In genomic region chr10:32329061-32329460, GRCh38 we compare ENCODE assay signal across 19 cellular contexts. TPM values are rescaled to one million over a fixed set of nuclear protein-coding genes. Genes with fewer than 3 reads are reported as not detected.
DNase-seq lines count a peak whose midpoint lies in the region; ATAC-seq, FAIRE-seq and TF ChIP-seq lines count a peak whose summit lies in the region.
"Had no signal": no experiment of that assay in that cellular context is flagged by ENCODE, and none has a peak within 500 bp of the region (broad histone marks: within the 10 kb centered on the region; RNA-seq: fewer than 3 reads in every experiment).

No MANE protein-coding gene starts in this region.

- peaks cover 29% of the 10 kb centered on the region for H4K20me1 ChIP-seq in GM23338 (replicated peaks; ENCODE audit: insufficient read depth)

- POLR2A ChIA-PET in activated CD4-positive, alpha-beta memory T cell treated with anti-CD3 and anti-CD28 coated beads for 36 hours (lab: Charles Lee): interaction anchor here (1.0 to 2.5 kb wide), 3 partner anchors 11 to 49 kb away, joined by 5 to 9 read pairs (median 5); no protein-coding TSS in a partner anchor
- POLR2A ChIA-PET in activated CD4-positive, alpha-beta memory T cell treated with anti-CD3 and anti-CD28 coated beads, Interleukin-2, amount 10 ng/mL, durations not matched to agents 7 days and 5 days (lab: Charles Lee): interaction anchor here (1.0 to 1.7 kb wide), 3 partner anchors 9 to 17 kb away, joined by 4 to 5 read pairs (median 5); no protein-coding TSS in a partner anchor

- no peaks in the 10 kb centered on the region for H3K79me1 ChIP-seq in trophoblast cell (ENCODE audit: low read length)

- H3K27ac ChIP-seq in GM23338 (ENCODE audit: low read depth) (no peak overlapping the region), trophoblast cell (ENCODE audit: low read depth, low read length) (no peak overlapping the region)
- H3K27ac ChIP-seq: C4-2B, epithelial cell of prostate, gastroesophageal sphincter, prostate gland, transverse colon had no signal

- H2BK12ac ChIP-seq in trophoblast cell (ENCODE audit: low read length): no peak overlapping the region

- no peak overlapping the region for H3K23ac ChIP-seq in trophoblast cell (ENCODE audit: low read length)

- WGBS in trophoblast cell (ENCODE audit: extremely low coverage, insufficient coverage, insufficient read length): no CpG with 5 or more reads among the region's 1 CpG

- no peaks in the 10 kb centered on the region for H3F3A ChIP-seq in GM23338 (replicated peaks; ENCODE audit: low read depth)

- no peak overlapping the region for H3K4me3 Mint-ChIP-seq in activated CD4-positive, alpha-beta memory T cell treated with anti-CD3 and anti-CD28 coated beads for 36 hours
- H3K4me3 Mint-ChIP-seq in activated CD4-positive, alpha-beta memory T cell treated with anti-CD3 and anti-CD28 coated beads, Interleukin-2, amount 10 ng/mL, durations not matched to agents 7 days and 5 days: no peak overlapping the region
- no peak overlapping the region for H3K4me3 Mint-ChIP-seq in GM23338
- peak overlapping the region; percentile 34 to 51 for H3K4me3 Mint-ChIP-seq in effector memory CD8-positive, alpha-beta T cell
- H3K4me3 Mint-ChIP-seq: dendritic cell treated with granulocyte-macrophage colony-stimulating factor and Interleukin-4, amounts not matched to agents 40 ng/mL and 50 ng/mL, for 4 days had no signal

- H3K4me2 ChIP-seq in GM23338 (0 out of 2 replicates have a peak overlapping the region, but pooled peaks have one; percentile 30), trophoblast cell (ENCODE audit: low read length) (no peak overlapping the region)

- no peaks in the 10 kb centered on the region for H3K9me3 ChIP-seq in trophoblast cell (ENCODE audit: insufficient read depth, low read depth, low read length)
- H3K9me3 ChIP-seq: gastroesophageal sphincter, prostate gland, transverse colon had no signal

- CTCF ChIA-PET in activated CD4-positive, alpha-beta memory T cell treated with anti-CD3 and anti-CD28 coated beads for 36 hours (lab: Charles Lee): interaction anchor here (1.1 to 1.9 kb wide), 8 partner anchors 9 to 116 kb away, joined by 3 to 5 read pairs (median 4); partner anchors contain the start of gene CCDC7
- CTCF ChIA-PET in activated CD4-positive, alpha-beta memory T cell treated with anti-CD3 and anti-CD28 coated beads, Interleukin-2, amount 10 ng/mL, durations not matched to agents 7 days and 5 days (lab: Charles Lee): interaction anchor here (1.2 kb wide), 1 partner anchor 11 kb away, joined by 3 read pairs; no protein-coding TSS in a partner anchor

- no peaks in the 10 kb centered on the region for H3K9me3 Mint-ChIP-seq in activated CD4-positive, alpha-beta memory T cell treated with anti-CD3 and anti-CD28 coated beads for 36 hours
- no peaks in the 10 kb centered on the region for H3K9me3 Mint-ChIP-seq in activated CD4-positive, alpha-beta memory T cell treated with anti-CD3 and anti-CD28 coated beads, Interleukin-2, amount 10 ng/mL, durations not matched to agents 7 days and 5 days
- H3K9me3 Mint-ChIP-seq in GM23338: no peaks in the 10 kb centered on the region
- H3K9me3 Mint-ChIP-seq in effector memory CD8-positive, alpha-beta T cell: no peaks in the 10 kb centered on the region
- H3K9me3 Mint-ChIP-seq: dendritic cell treated with granulocyte-macrophage colony-stimulating factor and Interleukin-4, amounts not matched to agents 40 ng/mL and 50 ng/mL, for 4 days had no signal

- no peak for DNase-seq in activated CD4-positive, alpha-beta memory T cell treated with anti-CD3 and anti-CD28 coated beads for 36 hours
- DNase-seq in activated CD4-positive, alpha-beta memory T cell treated with anti-CD3 and anti-CD28 coated beads, Interleukin-2, amount 10 ng/mL, durations not matched to agents 7 days and 5 days: no peak
- DNase-seq in GM23338 (ENCODE audit: low spot score) (no peak), trophoblast cell (no peak), dedifferentiated amniotic fluid mesenchymal stem cell (ENCODE audit: extremely low spot score) (no peak), GM19239 (ENCODE audit: insufficient read length, low spot score) (no peak), RKO (ENCODE audit: low spot score) (no peak)
- no peak for DNase-seq in effector memory CD8-positive, alpha-beta T cell
- DNase-seq: DND-41, NCI-H1105 treated with DMSO at 0.1 percent for 48 hours, NCI-H524, SHP77 treated with DMSO at 0.1 percent for 48 hours, transverse colon had no signal

- H3K4me1 ChIP-seq in GM23338 (ENCODE audit: insufficient read depth) (peaks cover 61% of the 10 kb centered on the region), trophoblast cell (ENCODE audit: control insufficient read depth in 1 of 2, insufficient read depth in 2 of 2, low read length in 2 of 2) (peaks cover 6 to 8% of the 10 kb centered on the region in 2 experiments)

- H2AK5ac ChIP-seq in trophoblast cell (ENCODE audit: low read length): no peak overlapping the region

- no peak for FAIRE-seq in GM19239 (lab: Jason Lieb, UNC)
- FAIRE-seq: A204.1 had no signal

- H3K4me1 Mint-ChIP-seq in activated CD4-positive, alpha-beta memory T cell treated with anti-CD3 and anti-CD28 coated beads for 36 hours (ENCODE audit: low read depth): peaks cover 91% of the 10 kb centered on the region
- peaks cover 72% of the 10 kb centered on the region for H3K4me1 Mint-ChIP-seq in activated CD4-positive, alpha-beta memory T cell treated with anti-CD3 and anti-CD28 coated beads, Interleukin-2, amount 10 ng/mL, durations not matched to agents 7 days and 5 days
- H3K4me1 Mint-ChIP-seq in GM23338: peaks cover 72% of the 10 kb centered on the region
- H3K4me1 Mint-ChIP-seq in effector memory CD8-positive, alpha-beta T cell (ENCODE audit: low read depth in 2 of 2): peaks cover 67 to 87% of the 10 kb centered on the region in 2 donors

- no peaks in the 10 kb centered on the region for H3K27me3 Mint-ChIP-seq in activated CD4-positive, alpha-beta memory T cell treated with anti-CD3 and anti-CD28 coated beads for 36 hours
- no peaks in the 10 kb centered on the region for H3K27me3 Mint-ChIP-seq in activated CD4-positive, alpha-beta memory T cell treated with anti-CD3 and anti-CD28 coated beads, Interleukin-2, amount 10 ng/mL, durations not matched to agents 7 days and 5 days
- peaks cover 2% of the 10 kb centered on the region for H3K27me3 Mint-ChIP-seq in GM23338 (ENCODE audit: insufficient read depth, low read depth, poor library complexity)
- H3K27me3 Mint-ChIP-seq in effector memory CD8-positive, alpha-beta T cell: no peaks in the 10 kb centered on the region
- H3K27me3 Mint-ChIP-seq: dendritic cell treated with granulocyte-macrophage colony-stimulating factor and Interleukin-4, amounts not matched to agents 40 ng/mL and 50 ng/mL, for 4 days had no signal

- H3K36me3 Mint-ChIP-seq in activated CD4-positive, alpha-beta memory T cell treated with anti-CD3 and anti-CD28 coated beads for 36 hours: peaks cover 11% of the 10 kb centered on the region
- peaks cover 31% of the 10 kb centered on the region for H3K36me3 Mint-ChIP-seq in activated CD4-positive, alpha-beta memory T cell treated with anti-CD3 and anti-CD28 coated beads, Interleukin-2, amount 10 ng/mL, durations not matched to agents 7 days and 5 days (ENCODE audit: low read depth)
- H3K36me3 Mint-ChIP-seq in GM23338 (ENCODE audit: low read depth): peaks cover 7% of the 10 kb centered on the region; the same call in 2 of the 3 replicates
- peaks cover 26% of the 10 kb centered on the region for H3K36me3 Mint-ChIP-seq in effector memory CD8-positive, alpha-beta T cell (ENCODE audit: insufficient read depth)

- peak overlapping the region; percentile 90 for H3K4ac ChIP-seq in trophoblast cell (ENCODE audit: low read depth, low read length)

- no peak overlapping the region for H3K18ac ChIP-seq in trophoblast cell (ENCODE audit: low read length)

- H3K27me3 ChIP-seq in GM23338 (ENCODE audit: insufficient read depth) (no peaks in the 10 kb centered on the region), trophoblast cell (ENCODE audit: insufficient read depth, low read length) (no peaks in the 10 kb centered on the region)
- H3K27me3 ChIP-seq: gastroesophageal sphincter, transverse colon had no signal

- H3K4me3 ChIP-seq in GM23338 (no peak overlapping the region), trophoblast cell (ENCODE audit: low read depth, low read length) (no peak overlapping the region)
- H3K4me3 ChIP-seq: gastroesophageal sphincter, prostate gland, transverse colon had no signal

- no peak overlapping the region for H4K8ac ChIP-seq in trophoblast cell (ENCODE audit: low read depth, low read length)

- no peak overlapping the region for H3K9ac ChIP-seq in trophoblast cell (ENCODE audit: low read length)

- no peak overlapping the region for H2AFZ ChIP-seq in GM23338
- H2AFZ ChIP-seq in trophoblast cell (ENCODE audit: insufficient read depth, low read length, poor library complexity): no peak overlapping the region

- H3K27ac Mint-ChIP-seq in activated CD4-positive, alpha-beta memory T cell treated with anti-CD3 and anti-CD28 coated beads for 36 hours: peak overlapping the region; percentile 69
- H3K27ac Mint-ChIP-seq in activated CD4-positive, alpha-beta memory T cell treated with anti-CD3 and anti-CD28 coated beads, Interleukin-2, amount 10 ng/mL, durations not matched to agents 7 days and 5 days: no peak overlapping the region
- no peak overlapping the region for H3K27ac Mint-ChIP-seq in GM23338
- peak overlapping the region; percentile 88 to 95 for H3K27ac Mint-ChIP-seq in effector memory CD8-positive, alpha-beta T cell
- H3K27ac Mint-ChIP-seq: dendritic cell treated with granulocyte-macrophage colony-stimulating factor and Interleukin-4, amounts not matched to agents 40 ng/mL and 50 ng/mL, for 4 days had no signal

- no peak overlapping the region for H3K14ac ChIP-seq in trophoblast cell (ENCODE audit: low read length)

- H2BK120ac ChIP-seq in trophoblast cell (ENCODE audit: insufficient read depth, low read length, poor library complexity): no peak overlapping the region

- H3K79me2 ChIP-seq in GM23338 (replicated peaks; ENCODE audit: insufficient read depth): peaks cover 100% of the 10 kb centered on the region
- H3K79me2 ChIP-seq in trophoblast cell (ENCODE audit: control insufficient read depth, insufficient read depth, low read length, poor library complexity): peaks cover 16% of the 10 kb centered on the region

- H2BK5ac ChIP-seq in trophoblast cell (ENCODE audit: low read depth, low read length, poor library complexity): no peak overlapping the region

- H3K9me2 ChIP-seq in GM23338 (ENCODE audit: insufficient read depth): no peaks in the 10 kb centered on the region

- no peak overlapping the region for H4K91ac ChIP-seq in trophoblast cell (ENCODE audit: low read depth, low read length)

- H3K36me3 ChIP-seq in GM23338 (ENCODE audit: insufficient read depth) (no peaks in the 10 kb centered on the region), trophoblast cell (ENCODE audit: control insufficient read depth in 1 of 2, insufficient read depth in 2 of 2, low read length in 2 of 2) (peaks cover 0 to 5% of the 10 kb centered on the region in 2 experiments)
- H3K36me3 ChIP-seq: gastroesophageal sphincter, prostate gland, transverse colon had no signal

- no peak for TF ChIP-seq CTCF in GM23338 (conservative IDR thresholded peaks at IDR 0.05; ENCODE audit: low read depth in 2 of 2)

- intact Hi-C loops in activated CD4-positive, alpha-beta memory T cell treated with anti-CD3 and anti-CD28 coated beads for 36 hours (cut with micrococcal nuclease): no loop called here

- ATAC-seq in GM23338: no peak
- ATAC-seq in effector memory CD8-positive, alpha-beta T cell (replicated peaks): no peak
- ATAC-seq: gastroesophageal sphincter had no signal

- H4K12ac ChIP-seq in trophoblast cell (ENCODE audit: low read depth, low read length): no peak overlapping the region

RNA-seq across cellular contexts. Expression of gene EPC1, which starts 17.9 kb away (rescaled TPM):
- 10 to 100 TPM; 27.1 to 27.3 TPM for total RNA-seq in activated CD4-positive, alpha-beta memory T cell treated with anti-CD3 and anti-CD28 coated beads for 36 hours
- 10 to 100 TPM; 41.6 to 43.0 TPM for total RNA-seq in activated CD4-positive, alpha-beta memory T cell treated with anti-CD3 and anti-CD28 coated beads, Interleukin-2, amount 10 ng/mL, durations not matched to agents 7 days and 5 days
- total RNA-seq in GM23338 (2014; rRNA removed; shearing (Covaris generic)): 15.8 and 25.9 TPM in 2 replicates
- polyA plus RNA-seq in GM23338 (2016; fragmentation: Nextera tagmentation; extraction: Ambion mirVana): 24.1 and 24.5 TPM in 2 replicates
- 20.2 and 21.7 TPM in 2 replicates for polyA plus RNA-seq in trophoblast cell (2013)

Comparison
In these comparisons a context has a peak if more than half of its experiments do, and no peak if none do; other contexts are left out.
1. H3K27ac Mint-ChIP-seq: peak in activated CD4-positive, alpha-beta memory T cell treated with anti-CD3 and anti-CD28 coated beads for 36 hours (single experiment) and effector memory CD8-positive, alpha-beta T cell (2 of 2); none in activated CD4-positive, alpha-beta memory T cell treated with anti-CD3 and anti-CD28 coated beads, Interleukin-2, amount 10 ng/mL, durations not matched to agents 7 days and 5 days (single experiment) and GM23338 (single experiment).
2. H3K4me3 Mint-ChIP-seq: peak in effector memory CD8-positive, alpha-beta T cell (2 of 2); none in activated CD4-positive, alpha-beta memory T cell treated with anti-CD3 and anti-CD28 coated beads for 36 hours (single experiment), activated CD4-positive, alpha-beta memory T cell treated with anti-CD3 and anti-CD28 coated beads, Interleukin-2, amount 10 ng/mL, durations not matched to agents 7 days and 5 days (single experiment) and GM23338 (single experiment).